Comparison of ENCODE assay signal across 16 cellular contexts in the genomic region with DNA sequence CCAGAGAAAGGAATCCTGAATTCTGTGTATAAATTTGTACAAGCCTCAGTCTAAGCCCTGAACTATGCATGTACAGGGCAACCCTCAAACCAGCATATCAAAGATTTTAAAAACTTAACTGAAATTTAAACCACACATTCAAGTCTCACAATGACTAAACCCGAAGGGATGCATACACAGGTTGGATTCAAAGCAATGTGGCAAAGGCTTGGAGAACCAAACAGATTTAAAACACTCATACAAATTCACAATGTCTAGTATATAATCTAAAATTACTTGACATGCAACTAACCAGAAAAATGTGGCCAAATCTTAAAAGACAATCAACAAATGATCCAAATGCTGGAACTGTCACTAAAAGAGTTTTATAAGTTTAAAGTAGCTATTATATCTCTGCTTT. TPM values are rescaled to one million over a fixed set of nuclear protein-coding genes. Genes with fewer than 3 reads are reported as not detected.
DNase-seq lines count a peak whose midpoint lies in the region; ATAC-seq, FAIRE-seq and TF ChIP-seq lines count a peak whose summit lies in the region.
"Had no signal": no experiment of that assay in that cellular context is flagged by ENCODE, and none has a peak within 500 bp of the region (broad histone marks: within the 10 kb centered on the region; RNA-seq: fewer than 3 reads in every experiment).

No MANE protein-coding gene starts in this region.

- TF ChIP-seq CTCF in HEK293 (tag by site-specific recombination; IDR thresholded peaks at IDR 0.05) (no peak), choroid plexus epithelial cell (conservative IDR thresholded peaks at IDR 0.05; ENCODE audit: low read depth, low read length) (no peak)

- FAIRE-seq in GM12891 (lab: Jason Lieb, UNC): no peak

- peaks cover 12 to 23% of the 10 kb centered on the region in 2 experiments for H3K36me3 ChIP-seq in HEK293 (ENCODE audit: control insufficient read depth in 2 of 2, insufficient read depth in 1 of 2, low read length in 2 of 2)

- no peak overlapping the region for H3K4me3 ChIP-seq in HEK293 (ENCODE audit: low read depth, low read length)
- H3K4me3 ChIP-seq in choroid plexus epithelial cell (ENCODE audit: low read depth, low read length): no peak overlapping the region
- H3K4me3 ChIP-seq: MG63, PC-9 had no signal

- DNase-seq in RPMI7951 (ENCODE audit: low read depth): peak; percentile 20
- peak; percentile 22 for DNase-seq in choroid plexus epithelial cell (ENCODE audit: low read depth)
- DNase-seq in activated effector memory CD4-positive, alpha-beta T cell treated with Interleukin-2 at 50 U/mL for 16 hours: no peak
- no peak for DNase-seq in sciatic nerve (ENCODE audit: low spot score)
- no peak for DNase-seq in GM12891 (ENCODE audit: insufficient read length, low spot score)
- DNase-seq: ACHN, DND-41, GF-D8, MG63, NCI-H1048, NCI-H1436, NCI-H2029, NCI-H526, PC-9 had no signal

- intact Hi-C loops in sciatic nerve (cut with DNase I): no loop called here

- ATAC-seq in HG02852 (IDR thresholded peaks at IDR 0.05; ENCODE audit: unreplicated experiment) (no peak), sciatic nerve (no peak)

- POLR2A ChIA-PET in HEK293 (lab: Yijun Ruan, JAX): no interaction called here

- TF ChIP-seq POLR2A in GM12891 (IDR thresholded peaks at IDR 0.05; ENCODE audit: low read depth, low read length): no peak

- no peaks in the 10 kb centered on the region for H3K4me1 ChIP-seq in HEK293 (ENCODE audit: control insufficient read depth, insufficient read depth, low read length)

- no peaks in the 10 kb centered on the region for H3K9me3 ChIP-seq in HEK293 (ENCODE audit: control insufficient read depth, insufficient read depth, low read depth, low read length)

- CTCF ChIA-PET in HEK293 (lab: Yijun Ruan, JAX): no interaction called here

- H3K27ac ChIP-seq in HEK293 (ENCODE audit: extremely low read depth, low read depth, low read length): no peak overlapping the region
- H3K27ac ChIP-seq: PC-9 had no signal

TF ChIP-seq in HEK293, 187 proteins besides CTCF, POLR2A, EP300 and RAD21:
- TF ChIP-seq ZBTB17 (tag by site-specific recombination; IDR thresholded peaks at IDR 0.05): no peak
- TF ChIP-seq, protein P1, sequence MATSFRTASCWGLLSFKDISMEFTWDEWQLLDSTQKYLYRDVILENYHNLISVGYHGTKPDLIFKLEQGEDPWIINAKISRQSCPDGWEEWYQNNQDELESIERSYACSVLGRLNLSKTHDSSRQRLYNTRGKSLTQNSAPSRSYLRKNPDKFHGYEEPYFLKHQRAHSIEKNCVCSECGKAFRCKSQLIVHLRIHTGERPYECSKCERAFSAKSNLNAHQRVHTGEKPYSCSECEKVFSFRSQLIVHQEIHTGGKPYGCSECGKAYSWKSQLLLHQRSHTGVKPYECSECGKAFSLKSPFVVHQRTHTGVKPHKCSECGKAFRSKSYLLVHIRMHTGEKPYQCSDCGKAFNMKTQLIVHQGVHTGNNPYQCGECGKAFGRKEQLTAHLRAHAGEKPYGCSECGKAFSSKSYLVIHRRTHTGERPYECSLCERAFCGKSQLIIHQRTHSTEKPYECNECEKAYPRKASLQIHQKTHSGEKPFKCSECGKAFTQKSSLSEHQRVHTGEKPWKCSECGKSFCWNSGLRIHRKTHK (tag by site-specific recombination; IDR thresholded peaks at IDR 0.05): peak; percentile 78

TF ChIP-seq in GM12891, 5 proteins besides CTCF, POLR2A, EP300 and RAD21:
- TF ChIP-seq TAF1 (IDR thresholded peaks at IDR 0.05; ENCODE audit: low read depth, low read length) (no peak), POU2F2 (IDR thresholded peaks at IDR 0.05; ENCODE audit: low read depth, low read length) (no peak), SPI1 (IDR thresholded peaks at IDR 0.05; ENCODE audit: low read depth, low read length) (no peak), POLR2AphosphoS5 (IDR thresholded peaks at IDR 0.05; ENCODE audit: low read depth, low read length) (no peak), PAX5 (IDR thresholded peaks at IDR 0.05; ENCODE audit: insufficient read depth, low read length, severe bottlenecking) (no peak)

RNA-seq across cellular contexts. Expression of gene CEP152, which starts 36.4 kb away (rescaled TPM):
- 26.8 and 34.5 TPM in 2 replicates for total RNA-seq in RPMI7951 (2014; rRNA removed; shearing (Covaris generic))
- 11.1 TPM for total RNA-seq in sciatic nerve
- polyA plus RNA-seq in GM12891 (2012; ENCODE audit: low read depth, missing spikeins): 4.2 TPM

Comparison
In these comparisons a context has a peak if more than half of its experiments do, and no peak if none do; other contexts are left out.
1. DNase-seq: peak in RPMI7951 (single experiment) and choroid plexus epithelial cell (single experiment); none in activated effector memory CD4-positive, alpha-beta T cell treated with Interleukin-2 at 50 U/mL for 16 hours (single experiment), sciatic nerve (single experiment) and GM12891 (single experiment).